Comparison of ENCODE assay signal across 10 cellular contexts in the genomic region with DNA sequence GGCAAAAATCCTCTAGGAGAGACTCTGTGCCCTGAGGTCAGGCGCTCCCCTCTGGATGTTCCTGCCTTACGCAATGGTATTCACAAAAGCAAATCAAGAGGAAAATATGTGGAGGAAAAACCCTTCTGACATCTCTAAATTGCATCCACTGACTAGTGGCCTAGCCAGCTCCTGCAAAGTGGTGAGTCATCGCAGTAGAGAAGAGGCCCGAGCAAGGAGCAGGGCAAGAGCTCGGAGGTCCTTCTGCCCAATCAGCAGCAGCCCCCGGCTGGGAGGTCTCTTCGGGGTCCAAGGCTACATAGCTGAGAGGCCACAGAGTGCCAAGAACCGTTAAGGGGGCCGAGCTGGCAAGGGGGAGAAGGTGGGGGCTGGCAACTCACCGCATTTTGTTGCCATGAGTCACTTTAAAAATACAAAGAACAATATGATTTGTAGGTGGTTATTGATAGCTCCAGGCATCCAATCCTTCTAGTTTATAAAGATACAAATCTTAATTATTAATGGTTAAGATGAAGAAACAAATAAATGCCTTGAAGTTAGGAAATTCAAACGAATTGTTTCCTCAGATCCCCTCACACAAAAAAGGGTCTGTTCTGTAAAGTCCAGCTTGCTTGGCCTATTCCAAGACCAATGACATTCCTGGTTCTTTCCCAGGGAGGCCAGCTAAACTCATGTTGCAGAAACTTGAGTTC.
DNase-seq lines count a peak whose midpoint lies in the region; ATAC-seq and TF ChIP-seq lines count a peak whose summit lies in the region.
"Had no signal": no experiment of that assay in that cellular context is flagged by ENCODE, and none has a peak within 500 bp of the region (broad histone marks: within the 10 kb centered on the region; RNA-seq: fewer than 3 reads in every experiment).

No MANE protein-coding gene starts in this region.

- H3K9me3 ChIP-seq in body of pancreas (no peaks in the 10 kb centered on the region), subcutaneous abdominal adipose tissue (ENCODE audit: control insufficient read depth in 5 of 5, low read length in 5 of 5) (no peaks in the 10 kb centered on the region)
- H3K9me3 ChIP-seq: HAP-1 had no signal

- H3K4me3 ChIP-seq in body of pancreas (no peak overlapping the region), kidney epithelial cell (ENCODE audit: low read depth, low read length) (no peak overlapping the region), subcutaneous abdominal adipose tissue (ENCODE audit: low read depth in 1 of 5, low read length in 5 of 5) (no peak overlapping the region), H7 (ENCODE audit: insufficient read depth, low read depth, low read length) (no peak overlapping the region)
- H3K4me3 ChIP-seq: HAP-1 had no signal

- TF ChIP-seq CTCF in body of pancreas (IDR thresholded peaks at IDR 0.05), result no peak
- no peak for TF ChIP-seq CTCF in kidney epithelial cell (IDR thresholded peaks at IDR 0.05; ENCODE audit: insufficient read depth, low read length, poor library complexity, severe bottlenecking)

- H3K27ac ChIP-seq in body of pancreas (peak overlapping the region in 3 of 4 donors; percentile 46 to 79 (median 75)), subcutaneous abdominal adipose tissue (ENCODE audit: low read depth, low read length) (peak overlapping the region; percentile 65)

- DNase-seq in HK-2 (ENCODE audit: unreplicated experiment) (peak; percentile 97), body of pancreas (peak; percentile 49 to 76 (median 65)), kidney epithelial cell (ENCODE audit: low read depth) (peak; percentile 99), H7 (no peak), NCI-H526 treated with DMSO at 0.1 percent for 48 hours (lab: John Stamatoyannopoulos, UW) (no peak)
- DNase-seq: activated T-cell treated with anti-CD3 and anti-CD28 coated beads for 4 hours had no signal

- H3K27me3 ChIP-seq in body of pancreas, result no peaks in the 10 kb centered on the region
- no peaks in the 10 kb centered on the region for H3K27me3 ChIP-seq in kidney epithelial cell (ENCODE audit: control insufficient read depth, insufficient read depth, low read length)
- H3K27me3 ChIP-seq in subcutaneous abdominal adipose tissue (ENCODE audit: control insufficient read depth in 5 of 5, insufficient read depth in 4 of 5, low read length in 5 of 5), result no peaks in the 10 kb centered on the region
- no peaks in the 10 kb centered on the region for H3K27me3 ChIP-seq in H7 (ENCODE audit: control insufficient read depth, insufficient read depth, low read length)

- peak in 1 of 3 donors; percentile 28 for TF ChIP-seq POLR2A in body of pancreas (IDR thresholded peaks at IDR 0.05)

- H3K9ac ChIP-seq in subcutaneous abdominal adipose tissue (ENCODE audit: low read length in 5 of 5), result no peak overlapping the region

- H3K36me3 ChIP-seq in body of pancreas (replicated peaks in 1 of 2; ENCODE audit: insufficient read depth in 1 of 2, low read depth in 2 of 2) (no peaks in the 10 kb centered on the region), kidney epithelial cell (ENCODE audit: control insufficient read depth, insufficient read depth, low read length) (no peaks in the 10 kb centered on the region), subcutaneous abdominal adipose tissue (ENCODE audit: control insufficient read depth in 5 of 5, insufficient read depth in 5 of 5, low read length in 5 of 5) (peaks cover 0 to 2% (median 0%) of the 10 kb centered on the region in 5 donors), H7 (replicated peaks; ENCODE audit: control insufficient read depth, insufficient read depth, low read length) (no peaks in the 10 kb centered on the region)
- H3K36me3 ChIP-seq: HAP-1 had no signal

- intact Hi-C loops in body of pancreas (cut with DNase I), result no loop called here

- H3K4me1 ChIP-seq in body of pancreas (peaks cover 12% of the 10 kb centered on the region), subcutaneous abdominal adipose tissue (ENCODE audit: control insufficient read depth in 5 of 5, insufficient read depth in 5 of 5, low read length in 5 of 5) (peaks cover 2 to 8% (median 3%) of the 10 kb centered on the region in 5 donors)

- 37 to 46% methylated on average over 11 of the region's 11 CpGs for WGBS in body of pancreas, 2 donors

- ATAC-seq in body of pancreas (peak; percentile 89), HG02763 (IDR thresholded peaks at IDR 0.05; ENCODE audit: unreplicated experiment) (no peak), GM18909 (IDR thresholded peaks at IDR 0.05; ENCODE audit: poor library complexity, unreplicated experiment) (no peak)

Comparison
In these comparisons a context has a peak if more than half of its experiments do, and no peak if none do; other contexts are left out.
1. DNase-seq: peak in HK-2 (single experiment), body of pancreas (4 of 4) and kidney epithelial cell (single experiment); none in H7 (single experiment) and NCI-H526 treated with DMSO at 0.1 percent for 48 hours (single experiment).